Comparison of ENCODE assay signal across 23 cellular contexts in genomic region chr4:182065255-182065654, GRCh38.
"Had no signal": no experiment of that assay in that cellular context is flagged by ENCODE, and none has a peak within 500 bp of the region (broad histone marks: within the 10 kb centered on the region; RNA-seq: fewer than 3 reads in every experiment).

No MANE protein-coding gene starts in this region.

- ATAC-seq: activated CD8-positive, alpha-beta T cell treated with anti-CD3 and anti-CD28 coated beads for 36 hours; activated T-cell treated with anti-CD3 and anti-CD28 coated beads, Interleukin-2, amount 50 U/mL, for 72 hours; Panc1; Right ventricle myocardium inferior had no signal

- H3K36me3 Mint-ChIP-seq: activated naive CD4-positive, alpha-beta T cell treated with anti-CD3 and anti-CD28 coated beads, Interleukin-2, amount 50 U/mL, for 24 hours had no signal

- H3K4me1 Mint-ChIP-seq: activated naive CD4-positive, alpha-beta T cell treated with anti-CD3 and anti-CD28 coated beads, Interleukin-2, amount 50 U/mL, for 24 hours had no signal

- H3K4me3 Mint-ChIP-seq: activated CD8-positive, alpha-beta T cell treated with anti-CD3 and anti-CD28 coated beads for 36 hours; activated naive CD4-positive, alpha-beta T cell treated with anti-CD3 and anti-CD28 coated beads, Interleukin-2, amount 50 U/mL, for 24 hours; activated T-cell treated with anti-CD3 and anti-CD28 coated beads, Interleukin-2, amount 50 U/mL, for 72 hours had no signal

- H3K9me3 Mint-ChIP-seq: activated naive CD4-positive, alpha-beta T cell treated with anti-CD3 and anti-CD28 coated beads, Interleukin-2, amount 50 U/mL, for 24 hours; activated T-cell treated with anti-CD3 and anti-CD28 coated beads, Interleukin-2, amount 50 U/mL, for 72 hours had no signal

- H3K9me3 ChIP-seq: SK-N-SH had no signal

- H3K27me3 Mint-ChIP-seq: activated naive CD4-positive, alpha-beta T cell treated with anti-CD3 and anti-CD28 coated beads, Interleukin-2, amount 50 U/mL, for 24 hours had no signal

- DNase-seq: activated CD4-positive, CD25-positive, alpha-beta regulatory T cell; activated CD8-positive, alpha-beta memory T cell treated with anti-CD3 and anti-CD28 coated beads, Interleukin-2, amount 50 U/mL, for 4 hours; activated CD8-positive, alpha-beta T cell treated with anti-CD3 and anti-CD28 coated beads for 36 hours; activated gamma-delta T cell treated with Interleukin-2 at 50 U/mL for 16 hours; activated T-cell treated with anti-CD3 and anti-CD28 coated beads, Interleukin-2, amount 50 U/mL, for 72 hours; aorta; central memory CD4-positive, alpha-beta T cell; Karpas-422; MM.1S; NCI-H1105 treated with DMSO at 0.1 percent for 48 hours; NCI-H1436 treated with DMSO at 0.1 percent for 48 hours; NCI-H187; NCI-H2081; NCI-H446; NCI-H524; RPMI8226; SK-N-SH; SW 1271 had no signal

- FAIRE-seq: bronchial epithelial cell had no signal

- H3K9ac ChIP-seq: SK-N-SH had no signal

- H3K27ac Mint-ChIP-seq: activated CD8-positive, alpha-beta T cell treated with anti-CD3 and anti-CD28 coated beads for 36 hours; activated naive CD4-positive, alpha-beta T cell treated with anti-CD3 and anti-CD28 coated beads, Interleukin-2, amount 50 U/mL, for 24 hours; activated T-cell treated with anti-CD3 and anti-CD28 coated beads, Interleukin-2, amount 50 U/mL, for 72 hours; activated T-helper 2 cell treated with anti-CD3 and anti-CD28 coated beads, Interferon-gamma antibody, Interleukin-2, Interleukin-4, amounts not matched to agents 10 μg/mL and 5 μg/mL and 100 μg/mL, durations not matched to agents 14 hours and 24 hours and 36 hours had no signal

- H3K4me2 ChIP-seq: SK-N-SH had no signal
